Comparison of ENCODE assay signal across 23 cellular contexts in genomic region chr1:6965914-6966241, GRCh38.
"Had no signal": no experiment of that assay in that cellular context is flagged by ENCODE, and none has a peak within 500 bp of the region (broad histone marks: within the 10 kb centered on the region; RNA-seq: fewer than 3 reads in every experiment).

No MANE protein-coding gene starts in this region.

- H3K9me3 Mint-ChIP-seq: mesothelial cell of epicardium; neural progenitor cell; stimulated activated naive CD8-positive, alpha-beta T cell treated with anti-CD3 and anti-CD28 coated beads, Interleukin-15, Interleukin-2, amounts not matched to agents 100 ng/mL and 50 ng/mL, for 24 hours had no signal

- ATAC-seq: esophagus mucosa; heart left ventricle; left lobe of liver; pancreas; stimulated activated memory B cell treated with anti-CD40 and anti-IgM and Interleukin-4, amounts not matched to agents 10 μg/mL and 1 μg/mL and 100 μg/mL, for 72 hours; upper lobe of right lung had no signal

- DNase-seq: caudate nucleus; dorsolateral prefrontal cortex; effector CD8-positive, alpha-beta T cell; heart left ventricle; hypothalamus; kidney glomerular epithelial cell; naive B cell; occipital lobe; pancreas; stimulated activated CD4-positive, alpha-beta T cell treated with anti-CD3 and anti-CD28 coated beads, Interleukin-15, amount 100 ng/mL, for 24 hours; stimulated activated CD4-positive, alpha-beta T cell treated with anti-CD3 and anti-CD28 coated beads, Interleukin-1b, Interleukin-23, amount 100 ng/mL, for 48 hours; stimulated activated CD4-positive, alpha-beta T cell treated with anti-CD3 and anti-CD28 coated beads, Interleukin-4, amount 100 ng/mL, for 24 hours; tibial artery; upper lobe of right lung had no signal

- H3K4me3 Mint-ChIP-seq: memory B cell; mesothelial cell of epicardium; neural progenitor cell; stimulated activated memory B cell treated with anti-CD40 and anti-IgM and Interleukin-4, amounts not matched to agents 10 μg/mL and 1 μg/mL and 100 μg/mL, for 72 hours; stimulated activated naive CD8-positive, alpha-beta T cell treated with anti-CD3 and anti-CD28 coated beads, Interleukin-15, Interleukin-2, amounts not matched to agents 100 ng/mL and 50 ng/mL, for 24 hours had no signal

- H3K27ac ChIP-seq: coronary artery, dorsolateral prefrontal cortex, heart left ventricle, neural progenitor cell, pancreas, tibial artery, upper lobe of right lung had no signal

- H3K36me3 Mint-ChIP-seq: mesothelial cell of epicardium; naive B cell; neural progenitor cell; stimulated activated memory B cell treated with anti-CD40 and anti-IgM and Interleukin-4, amounts not matched to agents 10 μg/mL and 1 μg/mL and 100 μg/mL, for 72 hours had no signal

- H3K27ac Mint-ChIP-seq: memory B cell; mesothelial cell of epicardium; naive B cell; neural progenitor cell; progenitor cell of endocrine pancreas; stimulated activated memory B cell treated with anti-CD40 and anti-IgM and Interleukin-4, amounts not matched to agents 10 μg/mL and 1 μg/mL and 100 μg/mL, for 72 hours; stimulated activated naive CD8-positive, alpha-beta T cell treated with anti-CD3 and anti-CD28 coated beads, Interleukin-15, Interleukin-2, amounts not matched to agents 100 ng/mL and 50 ng/mL, for 24 hours had no signal
